33 cellular contexts compared by ENCODE assay signal in genomic region chr5:86797677-86798076, GRCh38.
A peak's percentile ranks its signal among the peaks of the same experiment; 100 is the strongest.
DNase-seq lines count a peak whose midpoint lies in the region; ATAC-seq and TF ChIP-seq lines count a peak whose summit lies in the region.
"Had no signal": no experiment of that assay in that cellular context is flagged by ENCODE, and none has a peak within 500 bp of the region (broad histone marks: within the 10 kb centered on the region; RNA-seq: fewer than 3 reads in every experiment).

No MANE protein-coding gene starts in this region.

- no peak overlapping the region for H2BK20ac ChIP-seq in H9 (ENCODE audit: low read depth, low read length, poor library complexity, severe bottlenecking)

- POLR2A ChIA-PET in WTC11 (lab: Charles Lee) = interaction anchor here (0.6 kb wide), 1 partner anchor 18 kb away, joined by 5 read pairs; no protein-coding TSS in a partner anchor

- no peaks in the 10 kb centered on the region for H3K79me2 ChIP-seq in H9 (ENCODE audit: insufficient read depth, low read length)

- H3K36me3 Mint-ChIP-seq in H9 (ENCODE audit: insufficient read depth in 1 of 3, low read depth in 3 of 3) (no peaks in the 10 kb centered on the region), WTC11 (no peaks in the 10 kb centered on the region)
- H3K36me3 Mint-ChIP-seq: activated CD8-positive, alpha-beta memory T cell treated with anti-CD3 and anti-CD28 coated beads, Interleukin-2, amount 10 ng/mL, durations not matched to agents 7 days and 5 days; CD8-positive, alpha-beta T cell; memory B cell; T-cell had no signal

- H3K27me3 Mint-ChIP-seq in H9 (ENCODE audit: low read depth) (no peaks in the 10 kb centered on the region; the same call in 1 of the 2 replicates), WTC11 (ENCODE audit: low read depth) (no peaks in the 10 kb centered on the region)
- H3K27me3 Mint-ChIP-seq: dendritic cell treated with granulocyte-macrophage colony-stimulating factor and Interleukin-4, amounts not matched to agents 40 ng/mL and 50 ng/mL, for 4 days; memory B cell had no signal

- TF ChIP-seq CTCF in H9 (conservative IDR thresholded peaks at IDR 0.05) = no peak
- TF ChIP-seq CTCF in WTC11 (IDR thresholded peaks at IDR 0.05) = no peak

- no peaks in the 10 kb centered on the region for H3K9me3 Mint-ChIP-seq in H9
- H3K9me3 Mint-ChIP-seq in WTC11 = no peaks in the 10 kb centered on the region
- H3K9me3 Mint-ChIP-seq: activated naive CD4-positive, alpha-beta T cell treated with anti-CD3 and anti-CD28 coated beads for 36 hours; CD8-positive, alpha-beta T cell; central memory CD8-positive, alpha-beta T cell; dendritic cell treated with granulocyte-macrophage colony-stimulating factor and Interleukin-4, amounts not matched to agents 40 ng/mL and 50 ng/mL, for 4 days; memory B cell had no signal

- H4K5ac ChIP-seq in H9 (ENCODE audit: insufficient read length, low read depth, low read length) = no peak overlapping the region

- H3K4me1 Mint-ChIP-seq in H9 (peaks cover 16 to 18% of the 10 kb centered on the region in 2 experiments), WTC11 (peaks cover 17% of the 10 kb centered on the region)
- H3K4me1 Mint-ChIP-seq: activated CD8-positive, alpha-beta memory T cell treated with anti-CD3 and anti-CD28 coated beads, Interleukin-2, amount 10 ng/mL, durations not matched to agents 7 days and 5 days; central memory CD8-positive, alpha-beta T cell; memory B cell; T-cell had no signal

- H3K56ac ChIP-seq in H9 (ENCODE audit: insufficient read length, low read depth, low read length) = no peak overlapping the region

- H3K4ac ChIP-seq in H9 (ENCODE audit: low read depth, low read length) (no peak overlapping the region), neuronal stem cell (ENCODE audit: low read length) (no peak overlapping the region)

- no peaks in the 10 kb centered on the region for H3K23me2 ChIP-seq in H9 (ENCODE audit: insufficient read length, low read depth, low read length, poor library complexity, severe bottlenecking)

- no peak overlapping the region for H3K18ac ChIP-seq in H9 (ENCODE audit: insufficient read length, low read depth, low read length)
- no peak overlapping the region for H3K18ac ChIP-seq in neuronal stem cell (ENCODE audit: low read length)

- no peaks in the 10 kb centered on the region for H3K9me3 ChIP-seq in H9 (ENCODE audit: control insufficient read depth, low read depth, low read length)
- no peaks in the 10 kb centered on the region for H3K9me3 ChIP-seq in iPS DF 6.9 (ENCODE audit: control insufficient read depth, insufficient read depth, low read length)
- no peaks in the 10 kb centered on the region for H3K9me3 ChIP-seq in neuronal stem cell (replicated peaks in 1 of 2; ENCODE audit: control insufficient read depth in 2 of 2, insufficient read depth in 1 of 2, low read depth in 1 of 2, low read length in 2 of 2)
- H3K9me3 ChIP-seq: BE2C, body of pancreas, HAP-1, SJSA1, thyroid gland had no signal

- no peak overlapping the region for H3K4me3 ChIP-seq in iPS DF 6.9 (ENCODE audit: low read length)
- no peak overlapping the region for H3K4me3 ChIP-seq in neuronal stem cell (ENCODE audit: low read length in 2 of 2)
- H3K4me3 ChIP-seq: body of pancreas, HAP-1, SJSA1, thyroid gland had no signal

- H2BK5ac ChIP-seq in H9 (ENCODE audit: insufficient read length, low read length) (no peak overlapping the region), neuronal stem cell (ENCODE audit: low read length) (no peak overlapping the region)

- H3K27ac Mint-ChIP-seq in H9 (peak overlapping the region in 1 of 3 experiments; percentile 49; a peak in 1 of 7 replicates), WTC11 (peak overlapping the region; percentile 82)
- H3K27ac Mint-ChIP-seq: activated CD8-positive, alpha-beta memory T cell treated with anti-CD3 and anti-CD28 coated beads, Interleukin-2, amount 10 ng/mL, durations not matched to agents 7 days and 5 days; activated naive CD4-positive, alpha-beta T cell treated with anti-CD3 and anti-CD28 coated beads for 36 hours; CD8-positive, alpha-beta T cell; dendritic cell treated with granulocyte-macrophage colony-stimulating factor and Interleukin-4, amounts not matched to agents 40 ng/mL and 50 ng/mL, for 4 days; memory B cell; T-cell had no signal

- peak; percentile 100 for ATAC-seq in WTC11
- ATAC-seq: activated CD8-positive, alpha-beta memory T cell treated with anti-CD3 and anti-CD28 coated beads, Interleukin-2, amount 10 ng/mL, durations not matched to agents 7 days and 5 days; body of pancreas; CD8-positive, alpha-beta T cell; esophagus mucosa; left lobe of liver; sciatic nerve; T-cell had no signal

- H3K79me1 ChIP-seq in H9 (ENCODE audit: insufficient read depth, low read depth, low read length, poor library complexity, severe bottlenecking) (no peaks in the 10 kb centered on the region), neuronal stem cell (ENCODE audit: low read depth, low read length) (no peaks in the 10 kb centered on the region)

- peak overlapping the region; percentile 66 for H2AFZ ChIP-seq in H9 (ENCODE audit: low read length)
- no peak overlapping the region for H2AFZ ChIP-seq in neuronal stem cell (ENCODE audit: low read length)

- H2BK15ac ChIP-seq in H9 (ENCODE audit: low read depth, low read length) (no peak overlapping the region), neuronal stem cell (ENCODE audit: low read length) (no peak overlapping the region)

- DNase-seq in H9 = peak; percentile 68
- no peak for DNase-seq in WTC11 (ENCODE audit: low spot score)
- DNase-seq in iPS DF 6.9 (ENCODE audit: low read depth, low spot score) = peak; percentile 50
- DNase-seq in neuronal stem cell (ENCODE audit: low spot score) = peak; percentile 17
- no peak for DNase-seq in NCI-H82 (lab: John Stamatoyannopoulos, UW)
- DNase-seq in activated naive CD4-positive, alpha-beta T cell (lab: John Stamatoyannopoulos, UW) = no peak
- no peak for DNase-seq in activated T-cell treated with anti-CD3 and anti-CD28 coated beads, Interleukin-2, amount 50 U/mL, for 1 hour
- DNase-seq: activated CD4-positive, alpha-beta T cell treated with anti-CD3 and anti-CD28 coated beads, Interleukin-2, amount 50 U/mL, for 4 hours; activated CD8-positive, alpha-beta memory T cell treated with anti-CD3 and anti-CD28 coated beads, Interleukin-2, amount 10 ng/mL, durations not matched to agents 7 days and 5 days; activated naive CD4-positive, alpha-beta T cell treated with anti-CD3 and anti-CD28 coated beads for 36 hours; activated T-cell treated with anti-CD3 and anti-CD28 coated beads, Interleukin-2, amount 50 U/mL, for 48 hours; BE2C; body of pancreas; CD8-positive, alpha-beta T cell; DMS153; head of caudate nucleus; Kasumi-1; NCI-H1436 treated with DMSO at 0.1 percent for 48 hours; NCI-H2107; NCI-H446 treated with DMSO at 0.1 percent for 48 hours; stimulated activated CD4-positive, alpha-beta T cell treated with anti-CD3 and anti-CD28 coated beads, Interleukin-12 subunit alpha, Interleukin-12 subunit beta, amount 100 ng/mL, for 4 hours; stimulated activated CD4-positive, alpha-beta T cell treated with anti-CD3 and anti-CD28 coated beads, Interleukin-4, amount 100 ng/mL, for 1 hour; T-cell; thyroid gland had no signal

- no peak overlapping the region for H2BK12ac ChIP-seq in H9 (ENCODE audit: insufficient read length, low read depth, low read length)
- H2BK12ac ChIP-seq in neuronal stem cell (ENCODE audit: low read length) = no peak overlapping the region

- H4K20me1 ChIP-seq in H9 (ENCODE audit: control insufficient read depth, insufficient read depth, insufficient read length) = no peaks in the 10 kb centered on the region

- H2BK120ac ChIP-seq in H9 (ENCODE audit: low read depth, low read length, poor library complexity, severe bottlenecking) (no peak overlapping the region), neuronal stem cell (ENCODE audit: low read depth, low read length) (no peak overlapping the region)

- no peak overlapping the region for H4K91ac ChIP-seq in H9 (ENCODE audit: insufficient read length, low read depth, low read length)
- H4K91ac ChIP-seq in neuronal stem cell (ENCODE audit: low read depth, low read length, poor library complexity) = no peak overlapping the region

- H3K4me3 Mint-ChIP-seq in H9 (no peak overlapping the region), WTC11 (no peak overlapping the region)
- H3K4me3 Mint-ChIP-seq: activated CD8-positive, alpha-beta memory T cell treated with anti-CD3 and anti-CD28 coated beads, Interleukin-2, amount 10 ng/mL, durations not matched to agents 7 days and 5 days; activated naive CD4-positive, alpha-beta T cell treated with anti-CD3 and anti-CD28 coated beads for 36 hours; CD8-positive, alpha-beta T cell; central memory CD8-positive, alpha-beta T cell; dendritic cell treated with granulocyte-macrophage colony-stimulating factor and Interleukin-4, amounts not matched to agents 40 ng/mL and 50 ng/mL, for 4 days; memory B cell; T-cell had no signal

- H4K8ac ChIP-seq in H9 (replicated peaks; ENCODE audit: insufficient read length, low read depth, low read length) (no peak overlapping the region), neuronal stem cell (ENCODE audit: low read depth, low read length) (no peak overlapping the region)

- H3K4me2 ChIP-seq in H9 (ENCODE audit: insufficient read depth, insufficient read length, low read length) (no peak overlapping the region), neuronal stem cell (ENCODE audit: insufficient read depth, low read length, poor library complexity, severe bottlenecking) (no peak overlapping the region)

- H3K4me1 ChIP-seq in H9 (ENCODE audit: insufficient read depth, low read length) (no peaks in the 10 kb centered on the region), iPS DF 6.9 (ENCODE audit: control insufficient read depth, insufficient read depth, low read length) (no peaks in the 10 kb centered on the region), neuronal stem cell (ENCODE audit: control insufficient read depth in 2 of 2, insufficient read depth in 1 of 2, low read depth in 1 of 2, low read length in 2 of 2) (peaks cover 0 to 5% of the 10 kb centered on the region in 2 donors)
- H3K4me1 ChIP-seq: BE2C, body of pancreas, HAP-1, SJSA1, thyroid gland had no signal

- no peak overlapping the region for H3K9ac ChIP-seq in H9 (ENCODE audit: extremely low read depth, insufficient read length, low read length)
- no peak overlapping the region for H3K9ac ChIP-seq in neuronal stem cell (ENCODE audit: low read depth, low read length, poor library complexity)

- H3K36me3 ChIP-seq in iPS DF 6.9 (ENCODE audit: control insufficient read depth, insufficient read depth, low read length) = no peaks in the 10 kb centered on the region
- no peaks in the 10 kb centered on the region for H3K36me3 ChIP-seq in neuronal stem cell (replicated peaks in 1 of 2; ENCODE audit: control insufficient read depth in 2 of 2, insufficient read depth in 2 of 2, low read length in 2 of 2)
- H3K36me3 ChIP-seq: BE2C, HAP-1, SJSA1, thyroid gland had no signal

- H3K23ac ChIP-seq in H9 (ENCODE audit: insufficient read length, low read depth, low read length) (no peak overlapping the region), neuronal stem cell (ENCODE audit: low read depth, low read length, poor library complexity) (no peak overlapping the region)

- CTCF ChIA-PET in WTC11 (lab: Charles Lee) = no interaction called here

- H3T11ph ChIP-seq in H9 (ENCODE audit: low read length) = no peak overlapping the region

- H2AK5ac ChIP-seq in H9 (ENCODE audit: insufficient read length, low read length) (no peak overlapping the region), neuronal stem cell (ENCODE audit: low read depth, low read length) (no peak overlapping the region)

- H3K27ac ChIP-seq in H9 (ENCODE audit: insufficient read length, low read depth, low read length) (no peak overlapping the region), iPS DF 6.9 (ENCODE audit: low read length) (no peak overlapping the region), neuronal stem cell (replicated peaks; ENCODE audit: low read length) (no peak overlapping the region)
- H3K27ac ChIP-seq: body of pancreas, RWPE1, SJSA1, thyroid gland had no signal

- H3K27me3 ChIP-seq in H9 (ENCODE audit: insufficient read depth, low read length) (no peaks in the 10 kb centered on the region), iPS DF 6.9 (ENCODE audit: control insufficient read depth, insufficient read depth, low read length) (no peaks in the 10 kb centered on the region), neuronal stem cell (ENCODE audit: control insufficient read depth in 3 of 3, insufficient read depth in 3 of 3, low read depth in 1 of 3, low read length in 3 of 3) (no peaks in the 10 kb centered on the region)
- H3K27me3 ChIP-seq: BE2C, body of pancreas, SJSA1, thyroid gland had no signal

- H3K14ac ChIP-seq in H9 (ENCODE audit: insufficient read depth, low read length) = no peak overlapping the region
- H3K14ac ChIP-seq in neuronal stem cell (ENCODE audit: low read length) = no peak overlapping the region

Comparison
In these comparisons a context has a peak if more than half of its experiments do, and no peak if none do; other contexts are left out.
1. DNase-seq: peak in H9 (single experiment), iPS DF 6.9 (single experiment) and neuronal stem cell (single experiment); none in WTC11 (single experiment), NCI-H82 (single experiment), activated naive CD4-positive, alpha-beta T cell (0 of 4) and activated T-cell treated with anti-CD3 and anti-CD28 coated beads, Interleukin-2, amount 50 U/mL, for 1 hour (single experiment).